Comparison of ENCODE assay signal across 8 cellular contexts in the genomic region with DNA sequence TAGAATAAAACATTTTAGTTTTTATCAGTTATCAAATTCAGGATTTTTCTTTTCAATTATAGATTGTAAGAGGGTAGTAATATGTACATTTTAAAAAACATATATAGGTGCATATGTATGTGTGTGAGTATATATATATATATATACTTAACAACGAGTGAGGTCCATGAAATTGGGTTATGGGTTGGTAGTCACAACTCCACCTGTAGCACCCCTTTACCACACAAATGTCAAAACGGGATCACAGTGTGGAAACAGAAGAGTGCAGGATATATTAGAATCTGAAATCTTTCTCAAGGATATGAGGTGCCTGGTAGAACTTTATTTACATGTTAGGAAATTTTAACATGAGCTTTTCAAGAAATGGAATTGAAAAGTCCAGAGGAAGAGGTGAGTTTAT. TPM values are rescaled to one million over a fixed set of nuclear protein-coding genes. Genes with fewer than 3 reads are reported as not detected.
A peak's percentile ranks its signal among the peaks of the same experiment; 100 is the strongest.
DNase-seq lines count a peak whose midpoint lies in the region; ATAC-seq and TF ChIP-seq lines count a peak whose summit lies in the region.

No MANE protein-coding gene starts in this region.

- peak overlapping the region; percentile 64 for H3K4me3 Mint-ChIP-seq in central memory CD8-positive, alpha-beta T cell
- peak overlapping the region; percentile 92 for H3K4me3 Mint-ChIP-seq in osteocyte (ENCODE audit: unreplicated experiment)

- peaks cover 37% of the 10 kb centered on the region for H3K4me1 Mint-ChIP-seq in central memory CD8-positive, alpha-beta T cell
- peaks cover 32% of the 10 kb centered on the region for H3K4me1 Mint-ChIP-seq in osteocyte (ENCODE audit: unreplicated experiment)

- peak overlapping the region; percentile 4 for H3K27ac Mint-ChIP-seq in central memory CD8-positive, alpha-beta T cell (ENCODE audit: low read depth)
- peak overlapping the region; percentile 96 for H3K27ac Mint-ChIP-seq in osteocyte (ENCODE audit: unreplicated experiment)

- TF ChIP-seq CTCF in osteocyte (IDR thresholded peaks at IDR 0.05), result no peak

- H3K36me3 Mint-ChIP-seq in central memory CD8-positive, alpha-beta T cell (ENCODE audit: insufficient read depth), result peaks cover 18% of the 10 kb centered on the region
- H3K36me3 Mint-ChIP-seq in osteocyte (ENCODE audit: unreplicated experiment), result no peaks in the 10 kb centered on the region

- no peak for ATAC-seq in central memory CD8-positive, alpha-beta T cell (replicated peaks; ENCODE audit: extremely low read depth, poor library complexity, severe bottlenecking)
- ATAC-seq in HG03045 (IDR thresholded peaks at IDR 0.05; ENCODE audit: unreplicated experiment), result no peak
- ATAC-seq in GM18861 (IDR thresholded peaks at IDR 0.05; ENCODE audit: unreplicated experiment), result no peak
- no peak for ATAC-seq in GM21360 (IDR thresholded peaks at IDR 0.05; ENCODE audit: unreplicated experiment)

- DNase-seq in DMS153 treated with DMSO at 0.1 percent for 48 hours (lab: John Stamatoyannopoulos, UW; ENCODE audit: unreplicated experiment) (peak; percentile 10), DMS153 (lab: John Stamatoyannopoulos, UW) (no peak), MV-4-11 (lab: John Stamatoyannopoulos, UW) (peak; percentile 14), osteocyte (ENCODE audit: extremely low spot score, unreplicated experiment) (no peak)
- no peak for DNase-seq in central memory CD8-positive, alpha-beta T cell (ENCODE audit: low spot score in 2 of 2)

- no peaks in the 10 kb centered on the region for H3K27me3 Mint-ChIP-seq in central memory CD8-positive, alpha-beta T cell
- no peaks in the 10 kb centered on the region for H3K27me3 Mint-ChIP-seq in osteocyte (ENCODE audit: unreplicated experiment)

- H3K9me3 Mint-ChIP-seq in central memory CD8-positive, alpha-beta T cell, result no peaks in the 10 kb centered on the region
- H3K9me3 Mint-ChIP-seq in osteocyte (ENCODE audit: unreplicated experiment), result peaks cover 8% of the 10 kb centered on the region

RNA-seq across cellular contexts. Expression of a gene that starts 31.3 kb away (rescaled TPM):
- 21.4 and 22.5 TPM in 2 replicates for total RNA-seq in osteocyte

Comparison
In these comparisons a context has a peak if more than half of its experiments do, and no peak if none do; other contexts are left out.
1. DNase-seq: peak in DMS153 treated with DMSO at 0.1 percent for 48 hours (single experiment) and MV-4-11 (single experiment); none in DMS153 (single experiment), central memory CD8-positive, alpha-beta T cell (0 of 2) and osteocyte (single experiment).